Comparison of ENCODE assay signal across 25 cellular contexts in the genomic region with DNA sequence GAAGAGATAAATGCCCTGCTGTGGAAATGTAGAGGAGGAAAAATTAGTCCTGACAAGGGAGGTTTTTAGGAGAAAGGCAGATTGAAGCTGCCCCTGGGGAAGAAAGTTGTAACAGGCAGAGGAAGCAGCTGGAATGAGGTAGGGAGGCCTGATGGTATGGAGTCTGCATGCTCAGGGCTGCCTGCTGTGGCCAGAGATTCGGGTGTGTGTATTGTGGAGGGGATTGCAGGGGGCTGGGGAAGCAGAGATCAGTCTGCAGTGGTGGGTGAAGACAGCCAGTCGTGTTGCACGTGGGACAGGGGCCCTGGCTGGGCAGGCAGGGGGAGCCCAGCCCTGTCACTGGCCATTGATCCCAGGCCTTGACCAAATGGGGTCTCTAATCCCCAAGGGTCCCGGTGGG.
DNase-seq lines count a peak whose midpoint lies in the region; ATAC-seq and TF ChIP-seq lines count a peak whose summit lies in the region.
"Had no signal": no experiment of that assay in that cellular context is flagged by ENCODE, and none has a peak within 500 bp of the region (broad histone marks: within the 10 kb centered on the region; RNA-seq: fewer than 3 reads in every experiment).

No MANE protein-coding gene starts in this region.

- H3K4me1 Mint-ChIP-seq in activated T-cell treated with anti-CD3 and anti-CD28 coated beads, Interleukin-2, amount 50 U/mL, for 4 hours (ENCODE audit: low read depth), result peaks cover 87% of the 10 kb centered on the region
- H3K4me1 Mint-ChIP-seq in activated T-cell treated with anti-CD3 and anti-CD28 coated beads, Interleukin-2, amount 50 U/mL, for 72 hours (ENCODE audit: low read depth), result peaks cover 40% of the 10 kb centered on the region
- H3K4me1 Mint-ChIP-seq in activated T-helper 17 cell treated with anti-CD3 and anti-CD28 coated beads, Interleukin-2, amount 50 U/mL, for 72 hours, result peaks cover 60% of the 10 kb centered on the region
- H3K4me1 Mint-ChIP-seq in glutamatergic neuron (ENCODE audit: low read depth, unreplicated experiment), result peaks cover 34% of the 10 kb centered on the region
- H3K4me1 Mint-ChIP-seq: stimulated activated memory B cell treated with anti-CD40 and anti-IgM and Interleukin-4, amounts not matched to agents 10 μg/mL and 1 μg/mL and 100 μg/mL, for 72 hours had no signal

- H3K4me3 Mint-ChIP-seq in activated T-cell treated with anti-CD3 and anti-CD28 coated beads, Interleukin-2, amount 50 U/mL, for 4 hours, result peak overlapping the region; percentile 39
- H3K4me3 Mint-ChIP-seq in activated T-cell treated with anti-CD3 and anti-CD28 coated beads, Interleukin-2, amount 50 U/mL, for 72 hours, result no peak overlapping the region
- H3K4me3 Mint-ChIP-seq in activated T-helper 17 cell treated with anti-CD3 and anti-CD28 coated beads, Interleukin-2, amount 50 U/mL, for 72 hours, result no peak overlapping the region
- peak overlapping the region; percentile 14 for H3K4me3 Mint-ChIP-seq in glutamatergic neuron (ENCODE audit: unreplicated experiment)
- H3K4me3 Mint-ChIP-seq: activated CD8-positive, alpha-beta T cell treated with anti-CD3 and anti-CD28 coated beads for 36 hours; natural killer cell treated with Interleukin-12 subunit alpha and Interleukin-12 subunit beta and Interleukin-15 and Interleukin-18, amount 100 ng/mL, for 72 hours; stimulated activated memory B cell treated with anti-CD40 and anti-IgM and Interleukin-4, amounts not matched to agents 10 μg/mL and 1 μg/mL and 100 μg/mL, for 72 hours had no signal

- no peak overlapping the region for H3K27ac Mint-ChIP-seq in activated T-cell treated with anti-CD3 and anti-CD28 coated beads, Interleukin-2, amount 50 U/mL, for 72 hours
- peak overlapping the region; percentile 46 for H3K27ac Mint-ChIP-seq in activated T-helper 17 cell treated with anti-CD3 and anti-CD28 coated beads, Interleukin-2, amount 50 U/mL, for 72 hours
- peak overlapping the region; percentile 29 for H3K27ac Mint-ChIP-seq in glutamatergic neuron (ENCODE audit: unreplicated experiment)
- H3K27ac Mint-ChIP-seq: activated CD8-positive, alpha-beta T cell treated with anti-CD3 and anti-CD28 coated beads for 36 hours; stimulated activated memory B cell treated with anti-CD40 and anti-IgM and Interleukin-4, amounts not matched to agents 10 μg/mL and 1 μg/mL and 100 μg/mL, for 72 hours had no signal

- no peaks in the 10 kb centered on the region for H3K9me3 Mint-ChIP-seq in activated T-cell treated with anti-CD3 and anti-CD28 coated beads, Interleukin-2, amount 50 U/mL, for 4 hours
- no peaks in the 10 kb centered on the region for H3K9me3 Mint-ChIP-seq in activated T-cell treated with anti-CD3 and anti-CD28 coated beads, Interleukin-2, amount 50 U/mL, for 72 hours
- H3K9me3 Mint-ChIP-seq in activated T-helper 17 cell treated with anti-CD3 and anti-CD28 coated beads, Interleukin-2, amount 50 U/mL, for 72 hours, result no peaks in the 10 kb centered on the region
- H3K9me3 Mint-ChIP-seq in glutamatergic neuron (ENCODE audit: unreplicated experiment), result peaks cover 5% of the 10 kb centered on the region
- H3K9me3 Mint-ChIP-seq: activated CD8-positive, alpha-beta T cell treated with anti-CD3 and anti-CD28 coated beads for 36 hours; natural killer cell treated with Interleukin-12 subunit alpha and Interleukin-12 subunit beta and Interleukin-15 and Interleukin-18, amount 100 ng/mL, for 72 hours had no signal

- ATAC-seq in activated T-cell treated with anti-CD3 and anti-CD28 coated beads, Interleukin-2, amount 50 U/mL, for 4 hours, result no peak
- no peak for ATAC-seq in activated T-cell treated with anti-CD3 and anti-CD28 coated beads, Interleukin-2, amount 50 U/mL, for 72 hours (replicated peaks in 1 of 2)
- ATAC-seq in activated T-helper 17 cell treated with anti-CD3 and anti-CD28 coated beads, Interleukin-2, amount 50 U/mL, for 72 hours (replicated peaks), result no peak
- ATAC-seq in HG03442 (IDR thresholded peaks at IDR 0.05; ENCODE audit: unreplicated experiment), result no peak
- ATAC-seq: activated CD8-positive, alpha-beta T cell treated with anti-CD3 and anti-CD28 coated beads for 36 hours; mucosa of descending colon; natural killer cell treated with Interleukin-12 subunit alpha and Interleukin-12 subunit beta and Interleukin-15 and Interleukin-18, amount 100 ng/mL, for 72 hours; right cardiac atrium; stimulated activated memory B cell treated with anti-CD40 and anti-IgM and Interleukin-4, amounts not matched to agents 10 μg/mL and 1 μg/mL and 100 μg/mL, for 72 hours; upper lobe of right lung had no signal

- DNase-seq in activated T-cell treated with anti-CD3 and anti-CD28 coated beads, Interleukin-2, amount 50 U/mL, for 4 hours, result no peak
- no peak for DNase-seq in activated T-cell treated with anti-CD3 and anti-CD28 coated beads, Interleukin-2, amount 50 U/mL, for 72 hours
- DNase-seq in glutamatergic neuron (peak; percentile 29), NCI-H2227 treated with DMSO at 0.1 percent for 48 hours (lab: John Stamatoyannopoulos, UW) (no peak), NAMALWA (ENCODE audit: low spot score) (no peak), putamen (ENCODE audit: low spot score) (no peak)
- DNase-seq: 8988T; activated CD8-positive, alpha-beta T cell treated with anti-CD3 and anti-CD28 coated beads for 36 hours; activated effector memory CD4-positive, alpha-beta T cell treated with anti-CD3 and anti-CD28 coated beads, Interleukin-2, amount 50 U/mL, for 16 hours; central memory CD4-positive, alpha-beta T cell; dermis blood vessel endothelial cell; DMS53; mucosa of descending colon; NCI-H1105 treated with DMSO at 0.1 percent for 48 hours; NCI-H2081; NCI-H345; ovary; right cardiac atrium; stimulated activated CD4-positive, alpha-beta T cell treated with anti-CD3 and anti-CD28 coated beads, Interleukin-4, amount 100 ng/mL, for 1 hour; substantia nigra; upper lobe of right lung had no signal

- H3K27me3 Mint-ChIP-seq in activated T-cell treated with anti-CD3 and anti-CD28 coated beads, Interleukin-2, amount 50 U/mL, for 4 hours (ENCODE audit: low read depth), result no peaks in the 10 kb centered on the region
- H3K27me3 Mint-ChIP-seq in activated T-cell treated with anti-CD3 and anti-CD28 coated beads, Interleukin-2, amount 50 U/mL, for 72 hours (ENCODE audit: low read depth), result no peaks in the 10 kb centered on the region
- no peaks in the 10 kb centered on the region for H3K27me3 Mint-ChIP-seq in activated T-helper 17 cell treated with anti-CD3 and anti-CD28 coated beads, Interleukin-2, amount 50 U/mL, for 72 hours
- H3K27me3 Mint-ChIP-seq in glutamatergic neuron (ENCODE audit: unreplicated experiment), result peaks cover 10% of the 10 kb centered on the region
- H3K27me3 Mint-ChIP-seq: natural killer cell treated with Interleukin-12 subunit alpha and Interleukin-12 subunit beta and Interleukin-15 and Interleukin-18, amount 100 ng/mL, for 72 hours had no signal

- no peaks in the 10 kb centered on the region for H3K36me3 Mint-ChIP-seq in activated T-cell treated with anti-CD3 and anti-CD28 coated beads, Interleukin-2, amount 50 U/mL, for 4 hours (ENCODE audit: insufficient read depth)
- no peaks in the 10 kb centered on the region for H3K36me3 Mint-ChIP-seq in activated T-cell treated with anti-CD3 and anti-CD28 coated beads, Interleukin-2, amount 50 U/mL, for 72 hours (ENCODE audit: insufficient read depth in 2 of 2)
- no peaks in the 10 kb centered on the region for H3K36me3 Mint-ChIP-seq in activated T-helper 17 cell treated with anti-CD3 and anti-CD28 coated beads, Interleukin-2, amount 50 U/mL, for 72 hours (ENCODE audit: low read depth)
- no peaks in the 10 kb centered on the region for H3K36me3 Mint-ChIP-seq in glutamatergic neuron (ENCODE audit: unreplicated experiment)
- H3K36me3 Mint-ChIP-seq: natural killer cell treated with Interleukin-12 subunit alpha and Interleukin-12 subunit beta and Interleukin-15 and Interleukin-18, amount 100 ng/mL, for 72 hours had no signal

- no peak for TF ChIP-seq CTCF in glutamatergic neuron (IDR thresholded peaks at IDR 0.05; ENCODE audit: partially characterized antibody, unreplicated experiment)

Comparison
In these comparisons a context has a peak if more than half of its experiments do, and no peak if none do; other contexts are left out.
1. H3K4me3 Mint-ChIP-seq: peak in activated T-cell treated with anti-CD3 and anti-CD28 coated beads, Interleukin-2, amount 50 U/mL, for 4 hours (single experiment) and glutamatergic neuron (single experiment); none in activated T-cell treated with anti-CD3 and anti-CD28 coated beads, Interleukin-2, amount 50 U/mL, for 72 hours (0 of 2) and activated T-helper 17 cell treated with anti-CD3 and anti-CD28 coated beads, Interleukin-2, amount 50 U/mL, for 72 hours (single experiment).